15 cellular contexts compared by ENCODE assay signal in genomic region chr11:46547579-46547978, GRCh38. TPM values are rescaled to one million over a fixed set of nuclear protein-coding genes. Genes with fewer than 3 reads are reported as not detected.
DNase-seq lines count a peak whose midpoint lies in the region; ATAC-seq and TF ChIP-seq lines count a peak whose summit lies in the region.
"Had no signal": no experiment of that assay in that cellular context is flagged by ENCODE, and none has a peak within 500 bp of the region (broad histone marks: within the 10 kb centered on the region; RNA-seq: fewer than 3 reads in every experiment).

No MANE protein-coding gene starts in this region.

- H3K4me3 ChIP-seq in HCT116 (replicated peaks in 1 of 2; ENCODE audit: low read depth in 1 of 2, low read length in 2 of 2) = no peak overlapping the region
- H3K4me3 ChIP-seq in spleen = no peak overlapping the region
- H3K4me3 ChIP-seq in esophagus squamous epithelium = no peak overlapping the region
- H3K4me3 ChIP-seq: GM23248, HAP-1 had no signal

- POLR2A ChIA-PET in HCT116 (lab: Charles Lee) = interaction anchor here (0.6 kb wide), 1 partner anchor 52 kb away, joined by 3 read pairs; no protein-coding TSS in a partner anchor

- no peak for DNase-seq in HCT116 (ENCODE audit: low read depth, low spot score)
- DNase-seq in mesothelial cell of epicardium (ENCODE audit: low spot score in 2 of 2, unreplicated experiment in 2 of 2) = no peak
- DNase-seq in spleen = no peak
- no peak for DNase-seq in esophagus squamous epithelium (lab: John Stamatoyannopoulos, UW)
- DNase-seq: ACHN; BE2C; C1 segment of cervical spinal cord; CD4-positive, CD25-positive, alpha-beta regulatory T cell; CD8-positive, alpha-beta memory T cell; COR-L47; GM23248; HFFc6 had no signal

- peaks cover 25% of the 10 kb centered on the region for H3K79me2 ChIP-seq in HCT116 (ENCODE audit: insufficient read depth, low read length)

- no peaks in the 10 kb centered on the region for H3K27me3 ChIP-seq in HCT116 (ENCODE audit: insufficient read depth, low read length)
- no peaks in the 10 kb centered on the region for H3K27me3 ChIP-seq in spleen (replicated peaks in 1 of 7)
- no peaks in the 10 kb centered on the region for H3K27me3 ChIP-seq in esophagus squamous epithelium
- H3K27me3 ChIP-seq: BE2C had no signal

- no peak overlapping the region for H3K4me3 Mint-ChIP-seq in mesothelial cell of epicardium
- H3K4me3 Mint-ChIP-seq: CD4-positive, CD25-positive, alpha-beta regulatory T cell; CD8-positive, alpha-beta memory T cell; HFFc6 had no signal

- H3K9me3 Mint-ChIP-seq in mesothelial cell of epicardium = no peaks in the 10 kb centered on the region
- H3K9me3 Mint-ChIP-seq: CD4-positive, CD25-positive, alpha-beta regulatory T cell; CD8-positive, alpha-beta memory T cell; HFFc6 had no signal

- ATAC-seq in HCT116 = no peak
- no peak for ATAC-seq in HG02571 (IDR thresholded peaks at IDR 0.05; ENCODE audit: unreplicated experiment)

- BruUV-seq in HCT116 (replicated peaks; lab: Mats Ljungman, UMichigan) = TSS peak; percentile 24

- TF ChIP-seq RAD21 in HCT116 (IDR thresholded peaks at IDR 0.05; ENCODE audit: low read depth) = no peak

- H3K27me3 Mint-ChIP-seq in mesothelial cell of epicardium (ENCODE audit: low read depth) = no peaks in the 10 kb centered on the region
- H3K27me3 Mint-ChIP-seq: CD4-positive, CD25-positive, alpha-beta regulatory T cell; CD8-positive, alpha-beta memory T cell had no signal

- RAD21 ChIA-PET in HCT116 (lab: Charles Lee; ENCODE audit: low non-redundant PET in 1 of 2, low total read pairs in 2 of 2, uncharacterized antibody in 2 of 2, unreplicated experiment in 2 of 2) = no interaction called here

- H3K27ac Mint-ChIP-seq in mesothelial cell of epicardium = peak overlapping the region; percentile 19
- H3K27ac Mint-ChIP-seq: HFFc6 had no signal

- H3K9me3 ChIP-seq in HCT116 (ENCODE audit: control insufficient read depth in 1 of 2, insufficient read depth in 1 of 2, low read depth in 1 of 2, low read length in 2 of 2) (no peaks in the 10 kb centered on the region), spleen (no peaks in the 10 kb centered on the region), esophagus squamous epithelium (no peaks in the 10 kb centered on the region)
- H3K9me3 ChIP-seq: BE2C, HAP-1 had no signal

- H3K9me2 ChIP-seq in HCT116 (ENCODE audit: insufficient read depth) = no peaks in the 10 kb centered on the region

- H3K36me3 ChIP-seq in HCT116 (ENCODE audit: control insufficient read depth in 1 of 2, insufficient read depth in 2 of 2, low read length in 2 of 2) (peaks cover 3 to 4% of the 10 kb centered on the region in 2 experiments; a peak in 2 of 4 replicates), spleen (peaks cover 0 to 60% (median 50%) of the 10 kb centered on the region in 6 donors), esophagus squamous epithelium (peaks cover 6 to 52% (median 12%) of the 10 kb centered on the region in 3 donors)
- H3K36me3 ChIP-seq: BE2C, HAP-1 had no signal

- WGBS in spleen, 5 donors = 86 to 89% (median 89%) methylated on average over 5 of the region's 5 CpGs
- WGBS in esophagus squamous epithelium, 2 donors = 84 to 86% methylated on average over 5 of the region's 5 CpGs

- peaks cover 31% of the 10 kb centered on the region for H3K36me3 Mint-ChIP-seq in mesothelial cell of epicardium

- no peak overlapping the region for H3K27ac ChIP-seq in HCT116 (ENCODE audit: low read depth, low read length)
- H3K27ac ChIP-seq in VCaP = peak overlapping the region; percentile 61
- H3K27ac ChIP-seq in spleen = no peak overlapping the region
- H3K27ac ChIP-seq in esophagus squamous epithelium = no peak overlapping the region
- H3K27ac ChIP-seq: GM23248 had no signal

- CTCF ChIA-PET in HCT116 (lab: Charles Lee) = interaction anchor here (1.0 to 1.2 kb wide), 2 partner anchors 10 to 18 kb away, joined by 3 to 4 read pairs; no protein-coding TSS in a partner anchor

- H3K4me1 ChIP-seq in HCT116 (ENCODE audit: control insufficient read depth in 1 of 2, insufficient read depth in 2 of 2, low read length in 2 of 2) = peaks cover under 1 to 2% of the 10 kb centered on the region in 2 experiments; a peak in 2 of 4 replicates
- peaks cover 0 to 22% (median under 1%) of the 10 kb centered on the region in 6 donors for H3K4me1 ChIP-seq in spleen
- H3K4me1 ChIP-seq in esophagus squamous epithelium = peaks cover 0 to 2% (median 0%) of the 10 kb centered on the region in 3 donors
- H3K4me1 ChIP-seq: BE2C, HAP-1 had no signal

- no peak for TF ChIP-seq POLR2A in HCT116 (IDR thresholded peaks at IDR 0.05; ENCODE audit: borderline replicate concordance, extremely low read depth, insufficient read depth, insufficient read length)
- TF ChIP-seq POLR2A in spleen (IDR thresholded peaks at IDR 0.05) = no peak
- TF ChIP-seq POLR2A in esophagus squamous epithelium (IDR thresholded peaks at IDR 0.05) = no peak

- no peak overlapping the region for H2AFZ ChIP-seq in HCT116 (ENCODE audit: low read depth, low read length, poor library complexity, severe bottlenecking)
- H2AFZ ChIP-seq: GM23248 had no signal

- TF ChIP-seq CTCF in HCT116 (IDR thresholded peaks at IDR 0.05 in 2 of 3, conservative IDR thresholded peaks at IDR 0.05 in 1 of 3; ENCODE audit: borderline replicate concordance in 1 of 3, insufficient read depth in 1 of 3, low read depth in 2 of 3, low read length in 2 of 3) (no peak), VCaP (conservative IDR thresholded peaks at IDR 0.05) (no peak), mesothelial cell of epicardium (IDR thresholded peaks at IDR 0.05; ENCODE audit: unreplicated experiment) (no peak), spleen (IDR thresholded peaks at IDR 0.05 in 8 of 11, conservative IDR thresholded peaks at IDR 0.05 in 3 of 11) (no peak), esophagus squamous epithelium (IDR thresholded peaks at IDR 0.05) (no peak)

- H3K4me1 Mint-ChIP-seq in mesothelial cell of epicardium = peaks cover 11% of the 10 kb centered on the region

- no peaks in the 10 kb centered on the region for H4K20me1 ChIP-seq in HCT116 (ENCODE audit: insufficient read depth)

- no peak overlapping the region for H3K9ac ChIP-seq in HCT116 (ENCODE audit: low read length)
- H3K9ac ChIP-seq: GM23248 had no signal

- no peak overlapping the region for H3K4me2 ChIP-seq in HCT116 (ENCODE audit: low read length)

- intact Hi-C loops in HCT116 (cut with micrococcal nuclease) = no loop called here
- intact Hi-C loops in spleen (cut with DNase I; ENCODE audit: low total_unique reads) = no loop called here
- intact Hi-C loops in esophagus squamous epithelium (cut with DNase I) = no loop called here

TF ChIP-seq in HCT116, 20 proteins besides CTCF, POLR2A, EP300 and RAD21:
- TF ChIP-seq ELF1 (IDR thresholded peaks at IDR 0.05; ENCODE audit: borderline replicate concordance, low read depth) (no peak), SP1 (IDR thresholded peaks at IDR 0.05; ENCODE audit: low read depth) (no peak), REST (IDR thresholded peaks at IDR 0.05; ENCODE audit: low read depth) (no peak), CEBPB (IDR thresholded peaks at IDR 0.05; ENCODE audit: low read depth) (no peak), ZNF274 (IDR thresholded peaks at IDR 0.05; ENCODE audit: low read depth, low read length) (no peak), ZFX (IDR thresholded peaks at IDR 0.05) (no peak), TCF7L2 (IDR thresholded peaks at IDR 0.05; ENCODE audit: borderline replicate concordance, extremely low read depth, insufficient read depth, insufficient read length) (no peak), MAX (IDR thresholded peaks at IDR 0.05) (no peak), JUND (IDR thresholded peaks at IDR 0.05) (no peak), FOSL1 (IDR thresholded peaks at IDR 0.05; ENCODE audit: low read depth) (no peak), SRF (IDR thresholded peaks at IDR 0.05; ENCODE audit: low read depth) (no peak), CBX3 (IDR thresholded peaks at IDR 0.05; ENCODE audit: low read depth) (no peak), POLR2AphosphoS5 (IDR thresholded peaks at IDR 0.05; ENCODE audit: low read depth, low read length) (no peak)
- TF ChIP-seq, protein P1, sequence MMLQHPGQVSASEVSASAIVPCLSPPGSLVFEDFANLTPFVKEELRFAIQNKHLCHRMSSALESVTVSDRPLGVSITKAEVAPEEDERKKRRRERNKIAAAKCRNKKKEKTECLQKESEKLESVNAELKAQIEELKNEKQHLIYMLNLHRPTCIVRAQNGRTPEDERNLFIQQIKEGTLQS (IDR thresholded peaks at IDR 0.05) = no peak
TF ChIP-seq in HCT116: peak in this region for 0.

RNA-seq across cellular contexts. Expression of gene AMBRA1, which starts 46.2 kb away (rescaled TPM):
- total RNA-seq in HCT116 (2021; ENCODE audit: unreplicated experiment) (22.7 TPM), mesothelial cell of epicardium (48.4 to 48.9 TPM (median 48.8 TPM) in 3 replicates), spleen (10 to 100 TPM; 36.7 to 54.6 (median 38.9) TPM), esophagus squamous epithelium (10 to 100 TPM; 20.2 to 31.3 (median 25.9) TPM)
- 13.2 and 14.9 TPM in 2 replicates for polyA plus RNA-seq in HCT116 (2012)
- polyA plus RNA-seq in spleen = 1 to 10 TPM; 3.6 to 9.4 (median 4.3) TPM
